In the genomic region with DNA sequence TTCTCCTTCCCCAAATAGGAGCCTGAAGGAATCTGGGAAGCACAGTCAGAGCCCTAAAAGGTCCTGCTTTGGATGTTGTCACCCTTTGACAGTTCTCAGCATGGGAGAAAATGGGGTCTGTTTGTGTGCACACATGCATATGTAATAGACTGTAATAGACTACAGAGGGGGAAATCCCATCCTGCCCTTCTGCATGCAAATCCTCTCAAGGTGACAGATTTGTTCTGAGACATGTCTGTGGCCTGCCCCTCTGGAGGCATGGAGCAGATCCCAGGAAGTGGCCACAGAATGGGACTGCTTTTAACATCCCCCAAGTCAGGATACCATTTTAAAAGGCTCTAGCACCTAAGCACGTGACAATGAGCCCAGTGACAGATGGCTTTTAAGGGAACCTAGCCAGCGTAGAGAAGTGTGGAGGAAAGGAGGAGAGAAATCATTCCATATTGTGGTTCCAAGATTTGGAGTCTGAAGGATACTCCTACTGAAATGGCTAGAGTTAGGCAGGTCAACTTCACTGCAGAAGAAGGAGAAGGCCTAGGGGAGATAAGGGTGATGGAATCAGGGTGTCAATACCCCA, we compare ENCODE assay signal across 29 cellular contexts.
DNase-seq lines count a peak whose midpoint lies in the region; ATAC-seq and TF ChIP-seq lines count a peak whose summit lies in the region.
"Had no signal": no experiment of that assay in that cellular context is flagged by ENCODE, and none has a peak within 500 bp of the region (broad histone marks: within the 10 kb centered on the region; RNA-seq: fewer than 3 reads in every experiment).

No MANE protein-coding gene starts in this region.

- H2AK5ac ChIP-seq in neuronal stem cell (ENCODE audit: low read depth, low read length) = no peak overlapping the region

- H2AFZ ChIP-seq in neuronal stem cell (ENCODE audit: low read length) = peak overlapping the region; percentile 52

- H3K4me1 ChIP-seq in neuronal stem cell (ENCODE audit: control insufficient read depth in 2 of 2, insufficient read depth in 1 of 2, low read depth in 1 of 2, low read length in 2 of 2) = peaks cover 0 to 9% of the 10 kb centered on the region in 2 donors
- H3K4me1 ChIP-seq: left lung, SJCRH30, testis had no signal

- H4K8ac ChIP-seq in neuronal stem cell (ENCODE audit: low read depth, low read length) = no peak overlapping the region

- no peak overlapping the region for H3K4ac ChIP-seq in neuronal stem cell (ENCODE audit: low read length)

- ATAC-seq in GM21825 (IDR thresholded peaks at IDR 0.05; ENCODE audit: unreplicated experiment) = peak; percentile 65
- ATAC-seq: activated CD8-positive, alpha-beta T cell treated with anti-CD3 and anti-CD28 coated beads for 36 hours; K562; left lung; right cardiac atrium; stimulated activated naive CD8-positive, alpha-beta T cell treated with anti-CD3 and anti-CD28 coated beads, Interleukin-15, Interleukin-2, amounts not matched to agents 100 U/mL and 50 U/mL, for 24 hours had no signal

- WGBS in neuronal stem cell (ENCODE audit: extremely low coverage in 2 of 2, insufficient read length in 2 of 2, insufficient replicate concordance in 1 of 2), 2 donors = no CpG with 5 or more reads among the region's 2 CpGs

- DNase-seq in NCI-H82 (lab: John Stamatoyannopoulos, UW) (peak; percentile 26), NCI-H82 treated with DMSO at 0.1 percent for 48 hours (lab: John Stamatoyannopoulos, UW; ENCODE audit: unreplicated experiment) (no peak), NCI-H526 treated with DMSO at 0.1 percent for 48 hours (lab: John Stamatoyannopoulos, UW) (peak; percentile 17), neuronal stem cell (ENCODE audit: low spot score) (no peak), COLO668 (lab: John Stamatoyannopoulos, UW; ENCODE audit: unreplicated experiment) (no peak), GM10266 (ENCODE audit: extremely low spot score) (no peak), DMS79 (lab: John Stamatoyannopoulos, UW) (no peak)
- DNase-seq: activated CD8-positive, alpha-beta memory T cell treated with anti-CD3 and anti-CD28 coated beads, Interleukin-2, amount 50 U/mL, for 48 hours; activated CD8-positive, alpha-beta T cell treated with anti-CD3 and anti-CD28 coated beads for 36 hours; activated naive CD4-positive, alpha-beta T cell treated with Interleukin-2 at 50 U/mL for 16 hours; EL; erythroblast; HCEC 1CT; islet precursor cell; left lung; mesendoderm; NCI-H1417; NCI-H2081; NCI-H345; posterior cingulate gyrus; right cardiac atrium; SJCRH30; stimulated activated CD4-positive, alpha-beta T cell treated with anti-CD3 and anti-CD28 coated beads, Interleukin-1b, Interleukin-23, amount 100 ng/mL, for 48 hours; stimulated activated naive CD8-positive, alpha-beta T cell treated with anti-CD3 and anti-CD28 coated beads, Interleukin-15, Interleukin-2, amounts not matched to agents 100 U/mL and 50 U/mL, for 24 hours; SW 1271; T-helper 9 cell; testis had no signal

- H2BK120ac ChIP-seq in neuronal stem cell (ENCODE audit: low read depth, low read length) = no peak overlapping the region

- no peak for TF ChIP-seq CTCF in GM10266 (IDR thresholded peaks at IDR 0.05; ENCODE audit: control insufficient read depth, insufficient read depth, low read depth, missing control alignments)

- H3K4me2 ChIP-seq in neuronal stem cell (ENCODE audit: insufficient read depth, low read length, poor library complexity, severe bottlenecking) = no peak overlapping the region

- H3K27me3 ChIP-seq in neuronal stem cell (ENCODE audit: control insufficient read depth in 3 of 3, insufficient read depth in 3 of 3, low read depth in 1 of 3, low read length in 3 of 3) = no peaks in the 10 kb centered on the region
- H3K27me3 ChIP-seq: left lung, testis had no signal

- no peak overlapping the region for H2BK15ac ChIP-seq in neuronal stem cell (ENCODE audit: low read length)

- H2BK5ac ChIP-seq in neuronal stem cell (ENCODE audit: low read length) = no peak overlapping the region

- no peaks in the 10 kb centered on the region for H3K79me1 ChIP-seq in neuronal stem cell (ENCODE audit: low read depth, low read length)

- no peak overlapping the region for H3K9ac ChIP-seq in neuronal stem cell (ENCODE audit: low read depth, low read length, poor library complexity)

- H3K4me3 ChIP-seq in neuronal stem cell (ENCODE audit: low read length in 2 of 2) = no peak overlapping the region
- H3K4me3 ChIP-seq: K562, left lung, SJCRH30, testis had no signal

- H2BK12ac ChIP-seq in neuronal stem cell (ENCODE audit: low read length) = no peak overlapping the region

- H4K91ac ChIP-seq in neuronal stem cell (ENCODE audit: low read depth, low read length, poor library complexity) = no peak overlapping the region

- H3K18ac ChIP-seq in neuronal stem cell (ENCODE audit: low read length) = no peak overlapping the region

- no peak overlapping the region for H3K23ac ChIP-seq in neuronal stem cell (ENCODE audit: low read depth, low read length, poor library complexity)

- no peaks in the 10 kb centered on the region for H3K9me3 ChIP-seq in neuronal stem cell (replicated peaks in 1 of 2; ENCODE audit: control insufficient read depth in 2 of 2, insufficient read depth in 1 of 2, low read depth in 1 of 2, low read length in 2 of 2)
- H3K9me3 ChIP-seq: left lung, SJCRH30, testis had no signal

- H3K14ac ChIP-seq in neuronal stem cell (ENCODE audit: low read length) = no peak overlapping the region

- no peak overlapping the region for H3K27ac ChIP-seq in neuronal stem cell (replicated peaks; ENCODE audit: low read length)
- H3K27ac ChIP-seq: left lung, SJCRH30, testis had no signal

- H3K36me3 ChIP-seq in neuronal stem cell (replicated peaks in 1 of 2; ENCODE audit: control insufficient read depth in 2 of 2, insufficient read depth in 2 of 2, low read length in 2 of 2) = no peaks in the 10 kb centered on the region
- H3K36me3 ChIP-seq: left lung, SJCRH30 had no signal

Comparison
In these comparisons a context has a peak if more than half of its experiments do, and no peak if none do; other contexts are left out.
1. DNase-seq: peak in NCI-H82 (single experiment) and NCI-H526 treated with DMSO at 0.1 percent for 48 hours (single experiment); none in NCI-H82 treated with DMSO at 0.1 percent for 48 hours (single experiment), neuronal stem cell (single experiment), COLO668 (single experiment), GM10266 (single experiment) and DMS79 (single experiment).